Comparison of ENCODE assay signal across 17 cellular contexts in the genomic region with DNA sequence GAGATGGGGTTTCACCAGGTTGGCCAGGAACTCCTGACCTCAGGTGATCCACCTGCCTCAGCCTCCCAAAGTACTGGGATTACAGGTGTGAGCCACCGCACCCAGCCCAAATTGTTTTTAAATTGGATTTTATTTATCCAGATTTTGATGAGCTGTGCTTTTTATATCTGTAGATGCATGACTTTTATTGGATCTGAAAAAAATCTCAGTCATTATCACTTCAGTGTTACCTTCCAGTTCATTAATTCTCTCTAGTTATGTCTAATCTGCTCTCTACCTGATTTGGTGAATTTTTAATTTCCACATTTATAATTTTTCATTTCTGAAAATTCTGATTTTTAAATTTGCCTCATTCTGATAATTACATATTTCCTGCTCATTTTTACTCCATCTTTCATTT. TPM values are rescaled to one million over a fixed set of nuclear protein-coding genes. Genes with fewer than 3 reads are reported as not detected.
DNase-seq lines count a peak whose midpoint lies in the region; ATAC-seq lines count a peak whose summit lies in the region.
"Had no signal": no experiment of that assay in that cellular context is flagged by ENCODE, and none has a peak within 500 bp of the region (broad histone marks: within the 10 kb centered on the region; RNA-seq: fewer than 3 reads in every experiment).

No MANE protein-coding gene starts in this region.

- H3K9me3 ChIP-seq in naive thymus-derived CD4-positive, alpha-beta T cell (ENCODE audit: control insufficient read depth in 2 of 3, low read length in 3 of 3) = no peaks in the 10 kb centered on the region

- H3K4me1 Mint-ChIP-seq in T-helper 1 cell treated with Interleukin-12 subunit alpha and Interleukin-12 subunit beta and Interleukin-4 antibody, amounts not matched to agents 30 μg/mL and 1 μg/mL, for 36 hours (ENCODE audit: low read depth) = peaks cover 29% of the 10 kb centered on the region
- peaks cover 72% of the 10 kb centered on the region for H3K4me1 Mint-ChIP-seq in activated naive CD8-positive, alpha-beta T cell (ENCODE audit: low read depth)
- H3K4me1 Mint-ChIP-seq in activated naive CD8-positive, alpha-beta T cell treated with anti-CD3 and anti-CD28 coated beads, Interleukin-2, amount 50 U/mL, for 24 hours = peaks cover 83% of the 10 kb centered on the region
- H3K4me1 Mint-ChIP-seq in T-cell = peaks cover 68 to 75% (median 71%) of the 10 kb centered on the region in 3 donors
- H3K4me1 Mint-ChIP-seq in naive thymus-derived CD4-positive, alpha-beta T cell = peaks cover 33 to 85% (median 68%) of the 10 kb centered on the region in 7 donors

- POLR2A ChIA-PET in T-cell (lab: Charles Lee) = interaction anchor here (0.6 to 1.6 kb wide), 3 partner anchors 12 to 238 kb away, joined by 3 to 9 read pairs (median 5); no protein-coding TSS in a partner anchor
- POLR2A ChIA-PET in naive thymus-derived CD4-positive, alpha-beta T cell (lab: Charles Lee) = no interaction called here

- DNase-seq in T-helper 1 cell = no peak
- DNase-seq in activated naive CD8-positive, alpha-beta T cell treated with anti-CD3 and anti-CD28 coated beads, Interleukin-2, amount 50 U/mL, for 24 hours = no peak
- DNase-seq in T-cell = no peak
- DNase-seq in naive thymus-derived CD4-positive, alpha-beta T cell = no peak
- no peak for DNase-seq in islet precursor cell
- DNase-seq: 8988T; ACHN; C1 segment of cervical spinal cord; CD4-positive, alpha-beta T cell; DMS79; EL; GM23248; H7 had no signal

- H3K4me3 Mint-ChIP-seq in T-helper 1 cell treated with Interleukin-12 subunit alpha and Interleukin-12 subunit beta and Interleukin-4 antibody, amounts not matched to agents 30 μg/mL and 1 μg/mL, for 36 hours = no peak overlapping the region
- H3K4me3 Mint-ChIP-seq in activated naive CD8-positive, alpha-beta T cell = peak overlapping the region; percentile 47
- H3K4me3 Mint-ChIP-seq in activated naive CD8-positive, alpha-beta T cell treated with anti-CD3 and anti-CD28 coated beads, Interleukin-2, amount 50 U/mL, for 24 hours = no peak overlapping the region
- peak overlapping the region in 2 of 3 donors; percentile 13 to 14 for H3K4me3 Mint-ChIP-seq in T-cell
- H3K4me3 Mint-ChIP-seq in naive thymus-derived CD4-positive, alpha-beta T cell = peak overlapping the region in 6 of 10 donors; percentile 15 to 57 (median 34)
- H3K4me3 Mint-ChIP-seq: B cell; CD4-positive, alpha-beta T cell had no signal

- H3K4me1 ChIP-seq in naive thymus-derived CD4-positive, alpha-beta T cell (ENCODE audit: control insufficient read depth in 2 of 2, insufficient read depth in 2 of 2, low read length in 2 of 2) = peaks cover 20 to 21% of the 10 kb centered on the region in 2 donors

- H3K4me3 ChIP-seq in naive thymus-derived CD4-positive, alpha-beta T cell (ENCODE audit: low read length) = no peak overlapping the region
- H3K4me3 ChIP-seq: GM23248 had no signal

- no peaks in the 10 kb centered on the region for H3K27me3 ChIP-seq in naive thymus-derived CD4-positive, alpha-beta T cell (ENCODE audit: control insufficient read depth in 2 of 2, insufficient read depth in 2 of 2, low read length in 2 of 2)

- H3K27ac ChIP-seq in naive thymus-derived CD4-positive, alpha-beta T cell (ENCODE audit: low read depth, low read length) = no peak overlapping the region
- H3K27ac ChIP-seq: GM23248 had no signal

- H3K36me3 ChIP-seq in naive thymus-derived CD4-positive, alpha-beta T cell (ENCODE audit: control insufficient read depth in 2 of 3, insufficient read depth in 3 of 3, low read length in 3 of 3) = no peaks in the 10 kb centered on the region

- intact Hi-C loops in naive thymus-derived CD4-positive, alpha-beta T cell (cut with micrococcal nuclease) = no loop called here

- H3K36me3 Mint-ChIP-seq in T-helper 1 cell treated with Interleukin-12 subunit alpha and Interleukin-12 subunit beta and Interleukin-4 antibody, amounts not matched to agents 30 μg/mL and 1 μg/mL, for 36 hours (ENCODE audit: low read depth) = peaks cover 12% of the 10 kb centered on the region
- H3K36me3 Mint-ChIP-seq in activated naive CD8-positive, alpha-beta T cell = peaks cover 10% of the 10 kb centered on the region
- peaks cover 36% of the 10 kb centered on the region for H3K36me3 Mint-ChIP-seq in activated naive CD8-positive, alpha-beta T cell treated with anti-CD3 and anti-CD28 coated beads, Interleukin-2, amount 50 U/mL, for 24 hours (ENCODE audit: low read depth)
- peaks cover 8% of the 10 kb centered on the region for H3K36me3 Mint-ChIP-seq in T-cell
- H3K36me3 Mint-ChIP-seq in naive thymus-derived CD4-positive, alpha-beta T cell = peaks cover 0 to 19% (median 17%) of the 10 kb centered on the region in 5 donors

- H3K9me3 Mint-ChIP-seq in T-helper 1 cell treated with Interleukin-12 subunit alpha and Interleukin-12 subunit beta and Interleukin-4 antibody, amounts not matched to agents 30 μg/mL and 1 μg/mL, for 36 hours = peaks cover 14% of the 10 kb centered on the region
- no peaks in the 10 kb centered on the region for H3K9me3 Mint-ChIP-seq in activated naive CD8-positive, alpha-beta T cell (ENCODE audit: low read depth)
- peaks cover 4% of the 10 kb centered on the region for H3K9me3 Mint-ChIP-seq in activated naive CD8-positive, alpha-beta T cell treated with anti-CD3 and anti-CD28 coated beads, Interleukin-2, amount 50 U/mL, for 24 hours
- no peaks in the 10 kb centered on the region for H3K9me3 Mint-ChIP-seq in T-cell
- H3K9me3 Mint-ChIP-seq in naive thymus-derived CD4-positive, alpha-beta T cell = peaks cover 0 to 10% (median 0%) of the 10 kb centered on the region in 11 donors

- CTCF ChIA-PET in T-cell (lab: Charles Lee) = interaction anchor here in 1 of 2 donors (1.2 to 1.6 kb wide), 4 partner anchors 9 to 14 kb away, joined by 4 to 6 read pairs (median 4); no protein-coding TSS in a partner anchor
- CTCF ChIA-PET in naive thymus-derived CD4-positive, alpha-beta T cell (lab: Charles Lee) = interaction anchor here (0.6 to 0.9 kb wide), 2 partner anchors 45 to 1997 kb away, joined by 4 read pairs; no protein-coding TSS in a partner anchor

- no peak for ATAC-seq in activated naive CD8-positive, alpha-beta T cell treated with anti-CD3 and anti-CD28 coated beads, Interleukin-2, amount 50 U/mL, for 24 hours
- ATAC-seq in T-cell (replicated peaks in 1 of 4) (no peak), HG02884 (IDR thresholded peaks at IDR 0.05; ENCODE audit: unreplicated experiment) (no peak)
- ATAC-seq in naive thymus-derived CD4-positive, alpha-beta T cell = no peak

- no peaks in the 10 kb centered on the region for H3K27me3 Mint-ChIP-seq in T-helper 1 cell treated with Interleukin-12 subunit alpha and Interleukin-12 subunit beta and Interleukin-4 antibody, amounts not matched to agents 30 μg/mL and 1 μg/mL, for 36 hours (ENCODE audit: low read depth)
- no peaks in the 10 kb centered on the region for H3K27me3 Mint-ChIP-seq in activated naive CD8-positive, alpha-beta T cell
- H3K27me3 Mint-ChIP-seq in activated naive CD8-positive, alpha-beta T cell treated with anti-CD3 and anti-CD28 coated beads, Interleukin-2, amount 50 U/mL, for 24 hours = no peaks in the 10 kb centered on the region
- no peaks in the 10 kb centered on the region for H3K27me3 Mint-ChIP-seq in T-cell
- H3K27me3 Mint-ChIP-seq in naive thymus-derived CD4-positive, alpha-beta T cell = no peaks in the 10 kb centered on the region
- H3K27me3 Mint-ChIP-seq: B cell; CD4-positive, alpha-beta T cell had no signal

- peak overlapping the region; percentile 39 for H3K27ac Mint-ChIP-seq in T-helper 1 cell treated with Interleukin-12 subunit alpha and Interleukin-12 subunit beta and Interleukin-4 antibody, amounts not matched to agents 30 μg/mL and 1 μg/mL, for 36 hours
- H3K27ac Mint-ChIP-seq in activated naive CD8-positive, alpha-beta T cell = no peak overlapping the region
- no peak overlapping the region for H3K27ac Mint-ChIP-seq in activated naive CD8-positive, alpha-beta T cell treated with anti-CD3 and anti-CD28 coated beads, Interleukin-2, amount 50 U/mL, for 24 hours
- no peak overlapping the region for H3K27ac Mint-ChIP-seq in T-cell
- peak overlapping the region in 2 of 9 donors; percentile 10 to 17 for H3K27ac Mint-ChIP-seq in naive thymus-derived CD4-positive, alpha-beta T cell
- H3K27ac Mint-ChIP-seq: B cell; CD4-positive, alpha-beta T cell had no signal

RNA-seq across cellular contexts. Expression of gene AGFG1, which starts 13.5 kb away (rescaled TPM):
- total RNA-seq in T-cell = 10 to 100 TPM; 48.6 to 61.4 (median 53.1) TPM
- total RNA-seq in naive thymus-derived CD4-positive, alpha-beta T cell = 10 to 100 TPM; 52.8 to 84.5 (median 58.2) TPM
- 10 to 100 TPM; 10.6 to 29.5 TPM for polyA plus RNA-seq in naive thymus-derived CD4-positive, alpha-beta T cell

Comparison
In these comparisons a context has a peak if more than half of its experiments do, and no peak if none do; other contexts are left out.
1. H3K4me3 Mint-ChIP-seq: peak in activated naive CD8-positive, alpha-beta T cell (single experiment), T-cell (2 of 3) and naive thymus-derived CD4-positive, alpha-beta T cell (6 of 10); none in T-helper 1 cell treated with Interleukin-12 subunit alpha and Interleukin-12 subunit beta and Interleukin-4 antibody, amounts not matched to agents 30 μg/mL and 1 μg/mL, for 36 hours (single experiment) and activated naive CD8-positive, alpha-beta T cell treated with anti-CD3 and anti-CD28 coated beads, Interleukin-2, amount 50 U/mL, for 24 hours (single experiment).